25 cellular contexts compared by ENCODE assay signal in genomic region chrX:49947778-49948177, GRCh38. TPM values are rescaled to one million over a fixed set of nuclear protein-coding genes. Genes with fewer than 3 reads are reported as not detected.
DNase-seq lines count a peak whose midpoint lies in the region; ATAC-seq, FAIRE-seq and TF ChIP-seq lines count a peak whose summit lies in the region.
"Had no signal": no experiment of that assay in that cellular context is flagged by ENCODE, and none has a peak within 500 bp of the region (broad histone marks: within the 10 kb centered on the region; RNA-seq: fewer than 3 reads in every experiment).

No MANE protein-coding gene starts in this region.

- no peaks in the 10 kb centered on the region for H3K27me3 ChIP-seq in astrocyte (ENCODE audit: insufficient read depth, low read length)
- H3K27me3 ChIP-seq: adrenal gland, gastroesophageal sphincter, SJSA1, vagina had no signal

- H3K4me1 Mint-ChIP-seq in CD14-positive monocyte (peaks cover 15% of the 10 kb centered on the region), astrocyte (ENCODE audit: low read depth, unreplicated experiment) (no peaks in the 10 kb centered on the region)
- H3K4me1 Mint-ChIP-seq: endodermal cell had no signal

- no peaks in the 10 kb centered on the region for H3K79me2 ChIP-seq in astrocyte (ENCODE audit: insufficient read depth, low read length)

- H3K27ac ChIP-seq in astrocyte (ENCODE audit: low read depth, low read length), result no peak overlapping the region
- H3K27ac ChIP-seq: adrenal gland, breast epithelium, C4-2B, coronary artery, gastroesophageal sphincter, psoas muscle, SJSA1, vagina had no signal

- no peak overlapping the region for H3K4me3 ChIP-seq in astrocyte (ENCODE audit: insufficient read depth, low read depth, low read length)
- H3K4me3 ChIP-seq: adrenal gland, breast epithelium, coronary artery, gastroesophageal sphincter, psoas muscle, SJSA1, vagina had no signal

- no peak overlapping the region for H3K4me2 ChIP-seq in astrocyte (ENCODE audit: low read length)

- H3K36me3 Mint-ChIP-seq in CD14-positive monocyte (peaks cover 0 to 4% of the 10 kb centered on the region in 2 donors), astrocyte (ENCODE audit: low read depth, unreplicated experiment) (no peaks in the 10 kb centered on the region)

- no peaks in the 10 kb centered on the region for H3K4me1 ChIP-seq in astrocyte (ENCODE audit: insufficient read depth, low read length)
- H3K4me1 ChIP-seq: adrenal gland, breast epithelium, gastroesophageal sphincter, SJSA1, vagina had no signal

- peak overlapping the region; percentile 17 to 86 (median 56) for H3K27ac Mint-ChIP-seq in CD14-positive monocyte
- H3K27ac Mint-ChIP-seq in astrocyte (ENCODE audit: unreplicated experiment), result no peak overlapping the region
- H3K27ac Mint-ChIP-seq: activated CD8-positive, alpha-beta T cell treated with anti-CD3 and anti-CD28 coated beads, Interleukin-2, amount 10 ng/mL, durations not matched to agents 7 days and 5 days; endodermal cell had no signal

- H2AFZ ChIP-seq in astrocyte (ENCODE audit: low read depth, low read length), result no peak overlapping the region

- H3K4me3 Mint-ChIP-seq in CD14-positive monocyte (peak overlapping the region; percentile 31 to 59), astrocyte (ENCODE audit: unreplicated experiment) (no peak overlapping the region)
- H3K4me3 Mint-ChIP-seq: activated CD8-positive, alpha-beta T cell treated with anti-CD3 and anti-CD28 coated beads, Interleukin-2, amount 10 ng/mL, durations not matched to agents 7 days and 5 days; endodermal cell had no signal

- no peak overlapping the region for H3K9ac ChIP-seq in astrocyte (ENCODE audit: low read length)

- H3K9me3 Mint-ChIP-seq in CD14-positive monocyte (peaks cover 0 to 4% (median 0%) of the 10 kb centered on the region in 7 donors), astrocyte (ENCODE audit: unreplicated experiment) (no peaks in the 10 kb centered on the region)

- no peaks in the 10 kb centered on the region for H3K9me3 ChIP-seq in astrocyte (ENCODE audit: insufficient read depth, low read depth, low read length)
- H3K9me3 ChIP-seq: adrenal gland, breast epithelium, gastroesophageal sphincter, psoas muscle, SJSA1, vagina had no signal

- no peaks in the 10 kb centered on the region for H3K36me3 ChIP-seq in astrocyte (ENCODE audit: insufficient read depth, low read length)
- H3K36me3 ChIP-seq: adrenal gland, breast epithelium, gastroesophageal sphincter, SJSA1, vagina had no signal

- no peak for DNase-seq in CD14-positive monocyte (ENCODE audit: low spot score)
- peak; percentile 62 for DNase-seq in MV-4-11 (lab: John Stamatoyannopoulos, UW)
- no peak for DNase-seq in astrocyte (ENCODE audit: low read depth)
- no peak for DNase-seq in SW 1271 (lab: John Stamatoyannopoulos, UW)
- DNase-seq in KG1 (lab: John Stamatoyannopoulos, UW), result no peak
- DNase-seq in NCI-H1092 (lab: John Stamatoyannopoulos, UW), result no peak
- DNase-seq: activated CD8-positive, alpha-beta T cell treated with anti-CD3 and anti-CD28 coated beads, Interleukin-2, amount 10 ng/mL, durations not matched to agents 7 days and 5 days; activated T-cell treated with anti-CD3 and anti-CD28 coated beads, Interleukin-2, amount 50 U/mL, for 1 hour; adrenal gland; endodermal cell; islet precursor cell; NCI-H1092 treated with DMSO at 0.1 percent for 48 hours; NCI-H2029; NCI-H2227 treated with DMSO at 0.1 percent for 48 hours; NCI-H774; psoas muscle had no signal

- H4K20me1 ChIP-seq in astrocyte (ENCODE audit: insufficient read depth, low read length), result no peaks in the 10 kb centered on the region

- ATAC-seq in GM18868 (IDR thresholded peaks at IDR 0.05; ENCODE audit: unreplicated experiment), result peak; percentile 59
- no peak for ATAC-seq in activated CD4-positive, CD25-positive, alpha-beta regulatory T cell treated with anti-CD3 and anti-CD28 coated beads, Interleukin-2, amount 50 U/mL, for 24 hours
- ATAC-seq: activated CD8-positive, alpha-beta T cell treated with anti-CD3 and anti-CD28 coated beads, Interleukin-2, amount 10 ng/mL, durations not matched to agents 7 days and 5 days; gastroesophageal sphincter; Panc1; psoas muscle had no signal

- TF ChIP-seq CTCF in CD14-positive monocyte (IDR thresholded peaks at IDR 0.05), result no peak
- TF ChIP-seq CTCF in astrocyte (IDR thresholded peaks at IDR 0.05; ENCODE audit: insufficient read depth, low read depth, low read length), result no peak

- H3K27me3 Mint-ChIP-seq in CD14-positive monocyte (ENCODE audit: low read depth in 3 of 3) (peaks cover 0 to under 1% (median 0%) of the 10 kb centered on the region in 3 donors), astrocyte (ENCODE audit: low read depth, unreplicated experiment) (no peaks in the 10 kb centered on the region)

- intact Hi-C loops in CD14-positive monocyte (cut with micrococcal nuclease), result no loop called here

- FAIRE-seq in astrocyte (lab: Jason Lieb, UNC), result peak; percentile 85

RNA-seq across cellular contexts. Expression of gene CLCN5, which starts 25.4 kb away (rescaled TPM):
- polyA plus RNA-seq in CD14-positive monocyte, result 1 to 10 TPM; 4.1 to 4.2 TPM
- 14.4 and 16.7 TPM in 2 replicates for total RNA-seq in astrocyte
